Comparison of ENCODE assay signal across 19 cellular contexts in genomic region chr6:122376246-122376645, GRCh38. TPM values are rescaled to one million over a fixed set of nuclear protein-coding genes. Genes with fewer than 3 reads are reported as not detected.
A peak's percentile ranks its signal among the peaks of the same experiment; 100 is the strongest.
DNase-seq lines count a peak whose midpoint lies in the region; ATAC-seq and TF ChIP-seq lines count a peak whose summit lies in the region.
"Had no signal": no experiment of that assay in that cellular context is flagged by ENCODE, and none has a peak within 500 bp of the region (broad histone marks: within the 10 kb centered on the region; RNA-seq: fewer than 3 reads in every experiment).

No MANE protein-coding gene starts in this region.

- peaks cover 4% of the 10 kb centered on the region for H3K27me3 ChIP-seq in CD4-positive, CD25-positive, alpha-beta regulatory T cell (ENCODE audit: control insufficient read depth, insufficient read depth, low read length)
- H3K27me3 ChIP-seq in CD8-positive, alpha-beta T cell (ENCODE audit: insufficient read depth, low read length) = no peaks in the 10 kb centered on the region
- H3K27me3 ChIP-seq in PC-9 (ENCODE audit: insufficient read depth, low read depth) (no peaks in the 10 kb centered on the region), duodenal mucosa (ENCODE audit: control insufficient read depth in 1 of 2, insufficient read depth in 2 of 2, low read length in 2 of 2) (no peaks in the 10 kb centered on the region)
- H3K27me3 ChIP-seq: MG63 had no signal

- peaks cover 0 to 3% (median 0%) of the 10 kb centered on the region in 7 donors for H3K9me3 Mint-ChIP-seq in CD4-positive, CD25-positive, alpha-beta regulatory T cell
- H3K9me3 Mint-ChIP-seq in CD8-positive, alpha-beta T cell = no peaks in the 10 kb centered on the region
- no peaks in the 10 kb centered on the region for H3K9me3 Mint-ChIP-seq in activated CD8-positive, alpha-beta memory T cell treated with anti-CD3 and anti-CD28 coated beads, Interleukin-2, amount 10 ng/mL, durations not matched to agents 7 days and 5 days (ENCODE audit: low read depth)

- no TSS peak for BruUV-seq in PC-9 (replicated peaks; lab: Mats Ljungman, UMichigan)

- no peaks in the 10 kb centered on the region for H3K36me3 Mint-ChIP-seq in CD4-positive, CD25-positive, alpha-beta regulatory T cell
- no peaks in the 10 kb centered on the region for H3K36me3 Mint-ChIP-seq in CD8-positive, alpha-beta T cell
- H3K36me3 Mint-ChIP-seq in activated CD8-positive, alpha-beta memory T cell treated with anti-CD3 and anti-CD28 coated beads, Interleukin-2, amount 10 ng/mL, durations not matched to agents 7 days and 5 days = no peaks in the 10 kb centered on the region

- no peak overlapping the region; the same call in 1 of the 2 replicates for H2AFZ ChIP-seq in PC-9

- H3K9me3 ChIP-seq in CD4-positive, CD25-positive, alpha-beta regulatory T cell (ENCODE audit: control insufficient read depth in 2 of 2, low read length in 2 of 2) = no peaks in the 10 kb centered on the region
- no peaks in the 10 kb centered on the region for H3K9me3 ChIP-seq in CD8-positive, alpha-beta T cell (ENCODE audit: low read length)
- no peaks in the 10 kb centered on the region for H3K9me3 ChIP-seq in PC-9 (ENCODE audit: insufficient read depth, low read depth)
- no peaks in the 10 kb centered on the region for H3K9me3 ChIP-seq in duodenal mucosa (ENCODE audit: control insufficient read depth in 1 of 2, low read length in 2 of 2)
- H3K9me3 ChIP-seq: Caco-2, MG63, SJSA1 had no signal

- intact Hi-C loops in CD8-positive, alpha-beta T cell (cut with DNase I, micrococcal nuclease) = no loop called here
- intact Hi-C loops in PC-9 (cut with micrococcal nuclease; ENCODE audit: unreplicated experiment) = no loop called here

- H3K4me2 ChIP-seq in PC-9 = peak overlapping the region; percentile 41

- H3K27me3 Mint-ChIP-seq in CD4-positive, CD25-positive, alpha-beta regulatory T cell = peaks cover 29% of the 10 kb centered on the region
- peaks cover 12% of the 10 kb centered on the region for H3K27me3 Mint-ChIP-seq in CD8-positive, alpha-beta T cell (ENCODE audit: low read depth)
- H3K27me3 Mint-ChIP-seq in activated CD8-positive, alpha-beta memory T cell treated with anti-CD3 and anti-CD28 coated beads, Interleukin-2, amount 10 ng/mL, durations not matched to agents 7 days and 5 days = peaks cover 20% of the 10 kb centered on the region

- peaks cover 0 to 5% (median 2%) of the 10 kb centered on the region in 4 donors for H3K4me1 Mint-ChIP-seq in CD4-positive, CD25-positive, alpha-beta regulatory T cell
- peaks cover 6% of the 10 kb centered on the region for H3K4me1 Mint-ChIP-seq in CD8-positive, alpha-beta T cell (ENCODE audit: low read depth)
- H3K4me1 Mint-ChIP-seq in activated CD8-positive, alpha-beta memory T cell treated with anti-CD3 and anti-CD28 coated beads, Interleukin-2, amount 10 ng/mL, durations not matched to agents 7 days and 5 days = no peaks in the 10 kb centered on the region

- DNase-seq in CD4-positive, CD25-positive, alpha-beta regulatory T cell = no peak
- DNase-seq in CD8-positive, alpha-beta T cell = no peak
- DNase-seq in PC-9 = no peak
- no peak for DNase-seq in erythroblast (lab: John Stamatoyannopoulos, UW)
- DNase-seq in activated CD8-positive, alpha-beta memory T cell treated with anti-CD3 and anti-CD28 coated beads, Interleukin-2, amount 10 ng/mL, durations not matched to agents 7 days and 5 days = no peak
- no peak for DNase-seq in GM19238 (ENCODE audit: insufficient read length, low spot score)
- no peak for DNase-seq in activated effector memory CD4-positive, alpha-beta T cell treated with Interleukin-2 at 50 U/mL for 16 hours
- DNase-seq: C1 segment of cervical spinal cord, Caco-2, GDM1, MG63, NCI-H1092, NCI-H1436 treated with DMSO at 0.1 percent for 48 hours, NCI-H2029 treated with DMSO at 0.1 percent for 48 hours, NCI-H510A treated with DMSO at 0.1 percent for 48 hours, NCI-H774, T-helper 2 cell had no signal

- TF ChIP-seq POLR2A in erythroblast (IDR thresholded peaks at IDR 0.05; ENCODE audit: low read length) = no peak

- no peak for TF ChIP-seq CTCF in CD8-positive, alpha-beta T cell (IDR thresholded peaks at IDR 0.05)
- TF ChIP-seq CTCF in PC-9 (conservative IDR thresholded peaks at IDR 0.05) = no peak

- H3K36me3 ChIP-seq in CD4-positive, CD25-positive, alpha-beta regulatory T cell (ENCODE audit: control insufficient read depth, insufficient read depth, low read length) = no peaks in the 10 kb centered on the region
- no peaks in the 10 kb centered on the region for H3K36me3 ChIP-seq in CD8-positive, alpha-beta T cell (ENCODE audit: insufficient read depth, low read length)
- H3K36me3 ChIP-seq in PC-9 (ENCODE audit: low read depth) (no peaks in the 10 kb centered on the region), duodenal mucosa (ENCODE audit: control insufficient read depth in 1 of 2, insufficient read depth in 2 of 2, low read length in 2 of 2) (no peaks in the 10 kb centered on the region)
- H3K36me3 ChIP-seq: MG63, SJSA1 had no signal

- peak overlapping the region; percentile 38 for H3K4me3 ChIP-seq in CD4-positive, CD25-positive, alpha-beta regulatory T cell (ENCODE audit: low read depth, low read length)
- H3K4me3 ChIP-seq in CD8-positive, alpha-beta T cell (ENCODE audit: low read depth, low read length) = no peak overlapping the region
- H3K4me3 ChIP-seq in PC-9 = no peak overlapping the region
- peak overlapping the region; percentile 10 to 39 for H3K4me3 ChIP-seq in duodenal mucosa (ENCODE audit: low read depth in 1 of 2, low read length in 2 of 2)
- H3K4me3 ChIP-seq: MG63, SJSA1 had no signal

- ATAC-seq in CD4-positive, CD25-positive, alpha-beta regulatory T cell (ENCODE audit: low read depth in 2 of 2) = no peak
- no peak for ATAC-seq in CD8-positive, alpha-beta T cell
- ATAC-seq in activated CD8-positive, alpha-beta memory T cell treated with anti-CD3 and anti-CD28 coated beads, Interleukin-2, amount 10 ng/mL, durations not matched to agents 7 days and 5 days = no peak

- no peaks in the 10 kb centered on the region for H3K9me2 ChIP-seq in PC-9 (ENCODE audit: insufficient read depth)

- POLR2A ChIA-PET in CD8-positive, alpha-beta T cell (lab: Charles Lee) = no interaction called here
- POLR2A ChIA-PET in PC-9 (lab: Charles Lee; ENCODE audit: unreplicated experiment) = no interaction called here

- peak overlapping the region in 1 of 4 donors; percentile 19 for H3K4me3 Mint-ChIP-seq in CD4-positive, CD25-positive, alpha-beta regulatory T cell
- peak overlapping the region; percentile 71 for H3K4me3 Mint-ChIP-seq in CD8-positive, alpha-beta T cell
- H3K4me3 Mint-ChIP-seq in activated CD8-positive, alpha-beta memory T cell treated with anti-CD3 and anti-CD28 coated beads, Interleukin-2, amount 10 ng/mL, durations not matched to agents 7 days and 5 days = no peak overlapping the region

- peaks cover under 1% of the 10 kb centered on the region for H3K4me1 ChIP-seq in CD4-positive, CD25-positive, alpha-beta regulatory T cell (ENCODE audit: control insufficient read depth, insufficient read depth, low read length, poor library complexity, severe bottlenecking)
- no peaks in the 10 kb centered on the region for H3K4me1 ChIP-seq in CD8-positive, alpha-beta T cell (ENCODE audit: insufficient read depth, low read length)
- H3K4me1 ChIP-seq in PC-9 (replicated peaks; ENCODE audit: insufficient read depth) (0 out of 2 replicates have a peak, but pooled peaks cover 6% of the 10 kb centered on the region), duodenal mucosa (ENCODE audit: control insufficient read depth in 1 of 2, insufficient read depth in 2 of 2, low read length in 2 of 2) (peaks cover 0 to 3% of the 10 kb centered on the region in 2 donors)
- H3K4me1 ChIP-seq: Caco-2, SJSA1 had no signal

- no peak overlapping the region for H3K9ac ChIP-seq in duodenal mucosa (ENCODE audit: low read depth in 1 of 2, low read length in 2 of 2)

- H3F3A ChIP-seq in PC-9 (ENCODE audit: insufficient read depth, low read depth) = no peaks in the 10 kb centered on the region

- CTCF ChIA-PET in CD8-positive, alpha-beta T cell (lab: Charles Lee) = interaction anchor here (1.2 to 1.4 kb wide), 2 partner anchors 154 to 155 kb away, joined by 4 read pairs; no protein-coding TSS in a partner anchor
- CTCF ChIA-PET in PC-9 (lab: Charles Lee) = no interaction called here
- CTCF ChIA-PET in activated CD8-positive, alpha-beta memory T cell treated with anti-CD3 and anti-CD28 coated beads, Interleukin-2, amount 10 ng/mL, durations not matched to agents 7 days and 5 days (lab: Charles Lee) = no interaction called here

- no peaks in the 10 kb centered on the region for H4K20me1 ChIP-seq in PC-9 (ENCODE audit: insufficient read depth)

- H3K27ac Mint-ChIP-seq in CD4-positive, CD25-positive, alpha-beta regulatory T cell = no peak overlapping the region
- H3K27ac Mint-ChIP-seq in CD8-positive, alpha-beta T cell = no peak overlapping the region
- H3K27ac Mint-ChIP-seq in activated CD8-positive, alpha-beta memory T cell treated with anti-CD3 and anti-CD28 coated beads, Interleukin-2, amount 10 ng/mL, durations not matched to agents 7 days and 5 days = no peak overlapping the region

- no peak overlapping the region for H3K27ac ChIP-seq in CD4-positive, CD25-positive, alpha-beta regulatory T cell (ENCODE audit: insufficient read depth, low read length, poor library complexity, severe bottlenecking)
- H3K27ac ChIP-seq in CD8-positive, alpha-beta T cell (ENCODE audit: low read depth, low read length) = no peak overlapping the region
- H3K27ac ChIP-seq in PC-9 (no peak overlapping the region), duodenal mucosa (ENCODE audit: low read depth, low read length) (no peak overlapping the region)
- H3K27ac ChIP-seq: SJSA1 had no signal

- H3K79me2 ChIP-seq in PC-9 (ENCODE audit: low read depth) = no peaks in the 10 kb centered on the region

RNA-seq across cellular contexts. Expression of gene HSF2, which starts 23.2 kb away (rescaled TPM):
- total RNA-seq in CD4-positive, CD25-positive, alpha-beta regulatory T cell = 18.5 TPM
- polyA plus RNA-seq in CD4-positive, CD25-positive, alpha-beta regulatory T cell = 10 to 100 TPM; 12.5 to 24.6 (median 19.7) TPM
- 10 to 100 TPM; 41.6 to 44.8 TPM for total RNA-seq in CD8-positive, alpha-beta T cell
- total RNA-seq in PC-9 (2021) = 12.4 and 15.5 TPM in 2 replicates
- total RNA-seq in activated CD8-positive, alpha-beta memory T cell treated with anti-CD3 and anti-CD28 coated beads, Interleukin-2, amount 10 ng/mL, durations not matched to agents 7 days and 5 days = 10 to 100 TPM; 15.1 to 15.9 TPM

Comparison
In these comparisons a context has a peak if more than half of its experiments do, and no peak if none do; other contexts are left out.
1. H3K4me3 ChIP-seq: peak in CD4-positive, CD25-positive, alpha-beta regulatory T cell (single experiment) and duodenal mucosa (2 of 2); none in CD8-positive, alpha-beta T cell (single experiment) and PC-9 (single experiment).